ENCODE assay signal across 8 cellular contexts in the genomic region with DNA sequence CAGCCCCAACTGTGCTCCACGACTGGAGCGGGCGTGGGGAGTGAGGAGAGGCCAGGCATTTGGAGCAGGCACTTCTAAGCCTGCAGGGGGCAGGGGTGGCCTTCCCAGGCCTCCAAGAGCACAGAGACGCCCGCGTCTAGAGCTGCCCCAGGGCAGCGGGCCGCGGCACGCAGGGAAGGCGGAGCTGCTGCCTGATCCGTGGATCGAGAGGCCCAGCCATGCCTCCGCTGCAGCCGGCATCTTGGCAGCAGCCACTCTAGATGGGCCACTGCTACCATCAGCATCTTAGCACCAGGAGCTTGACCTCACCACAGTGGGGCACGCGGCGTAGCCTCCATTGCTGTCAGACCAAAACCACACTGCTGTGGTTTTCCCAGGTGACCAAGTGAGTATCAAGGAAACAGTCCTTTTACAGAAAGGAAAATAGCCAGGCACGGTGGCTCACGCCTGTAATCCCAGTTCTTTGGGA. TPM values are rescaled to one million over a fixed set of nuclear protein-coding genes. Genes with fewer than 3 reads are reported as not detected.
DNase-seq lines count a peak whose midpoint lies in the region; ATAC-seq, FAIRE-seq and TF ChIP-seq lines count a peak whose summit lies in the region.

No MANE protein-coding gene starts in this region.

- no peaks in the 10 kb centered on the region for H3K36me3 ChIP-seq in GM23248 (ENCODE audit: low read depth)
- H3K36me3 ChIP-seq in bronchial epithelial cell (ENCODE audit: control insufficient read depth, insufficient read depth, low read length): no peaks in the 10 kb centered on the region

- peaks cover 8% of the 10 kb centered on the region; the same call in 1 of the 2 replicates for H3K4me1 ChIP-seq in GM23248 (ENCODE audit: insufficient read depth)

- no peaks in the 10 kb centered on the region for H3K79me2 ChIP-seq in GM23248 (ENCODE audit: insufficient read depth)

- ATAC-seq in HG03280 (IDR thresholded peaks at IDR 0.05; ENCODE audit: unreplicated experiment): no peak

- no peak overlapping the region for H3K4me3 ChIP-seq in AG10803 (ENCODE audit: low read length)
- peak overlapping the region; percentile 29; the same call in 1 of the 2 replicates for H3K4me3 ChIP-seq in GM23248
- H3K4me3 ChIP-seq in bronchial epithelial cell (ENCODE audit: low read depth, low read length): no peak overlapping the region

- peak; percentile 59 for TF ChIP-seq CTCF in AG10803 (conservative IDR thresholded peaks at IDR 0.05; ENCODE audit: low read length)
- TF ChIP-seq CTCF in bronchial epithelial cell (IDR thresholded peaks at IDR 0.05; ENCODE audit: insufficient read depth, low read length, severe bottlenecking): peak; percentile 78

- no peaks in the 10 kb centered on the region for H3K27me3 ChIP-seq in GM23248 (replicated peaks; ENCODE audit: insufficient read depth)
- no peaks in the 10 kb centered on the region for H3K27me3 ChIP-seq in bronchial epithelial cell (ENCODE audit: control insufficient read depth, insufficient read depth, low read length)
- no peaks in the 10 kb centered on the region for H3K27me3 ChIP-seq in layer of hippocampus (ENCODE audit: control insufficient read depth, insufficient read depth, low read length)

- in situ Hi-C loops in GM23248 (cut with MboI): no loop called here

- FAIRE-seq in bronchial epithelial cell (lab: Jason Lieb, UNC): no peak

- H3K9me3 ChIP-seq in GM23248 (ENCODE audit: low read depth): no peaks in the 10 kb centered on the region

- no peaks in the 10 kb centered on the region for H4K20me1 ChIP-seq in GM23248 (ENCODE audit: insufficient read depth)

- 26 to 31% methylated on average over 19 to 20 of the region's 20 CpGs for WGBS in GM23248 (ENCODE audit: low coverage in 1 of 2, low lambda C conversion rate in 2 of 2, missing lambda C conversion rate in 2 of 2), 2 experiments

- H3F3A ChIP-seq in GM23248 (ENCODE audit: insufficient read depth): no peaks in the 10 kb centered on the region

- H3K9ac ChIP-seq in GM23248: peak overlapping the region; percentile 21

- peak overlapping the region; percentile 69 for H2AFZ ChIP-seq in GM23248

- H3K4me2 ChIP-seq in GM23248 (ENCODE audit: unreplicated experiment): peak overlapping the region; percentile 49

- H3K9me2 ChIP-seq in GM23248 (ENCODE audit: insufficient read depth): no peaks in the 10 kb centered on the region

- peak; percentile 69 for DNase-seq in AG10803 (ENCODE audit: low read depth)
- DNase-seq in GM23248: peak; percentile 90
- DNase-seq in T follicular helper cell (ENCODE audit: low read depth): peak; percentile 10
- DNase-seq in bronchial epithelial cell (ENCODE audit: low read depth): peak; percentile 22
- peak; percentile 39 for DNase-seq in stimulated activated CD4-positive, alpha-beta T cell treated with anti-CD3 and anti-CD28 coated beads, Interleukin-4, amount 100 ng/mL, for 24 hours
- no peak for DNase-seq in DMS79 treated with DMSO at 0.1 percent for 48 hours (lab: John Stamatoyannopoulos, UW)

- H3K27ac ChIP-seq in GM23248: no peak overlapping the region
- peak overlapping the region; percentile 71 for H3K27ac ChIP-seq in layer of hippocampus (ENCODE audit: low read depth, low read length)

RNA-seq across cellular contexts. Expression of a gene that starts 20.4 kb away (rescaled TPM):
- 87.3 and 118 TPM in 2 replicates for total RNA-seq in GM23248 (2014; rRNA removed; shearing (Covaris generic))
- 87.8 and 91.6 TPM in 2 replicates for polyA plus RNA-seq in GM23248 (2016; fragmentation: Nextera tagmentation; extraction: Ambion mirVana)
- 90.8 and 94.7 TPM in 2 replicates for total RNA-seq in bronchial epithelial cell

RNA-seq across cellular contexts. Expression of a gene that starts 29.8 kb away (rescaled TPM):
- total RNA-seq in GM23248 (2014; rRNA removed; shearing (Covaris generic)): 11.4 and 23.7 TPM in 2 replicates
- 23.8 and 24.7 TPM in 2 replicates for polyA plus RNA-seq in GM23248 (2016; fragmentation: Nextera tagmentation; extraction: Ambion mirVana)
- total RNA-seq in bronchial epithelial cell: 3.4 and 4.9 TPM in 2 replicates

RNA-seq across cellular contexts. Expression of a gene that starts 47.8 kb away (rescaled TPM):
- total RNA-seq in GM23248 (2014; rRNA removed; shearing (Covaris generic)): 31.4 and 33.8 TPM in 2 replicates
- polyA plus RNA-seq in GM23248 (2016; fragmentation: Nextera tagmentation; extraction: Ambion mirVana): 45.2 and 46.3 TPM in 2 replicates
- 21.3 and 23.9 TPM in 2 replicates for total RNA-seq in bronchial epithelial cell
